11 cellular contexts compared by ENCODE assay signal in the genomic region with DNA sequence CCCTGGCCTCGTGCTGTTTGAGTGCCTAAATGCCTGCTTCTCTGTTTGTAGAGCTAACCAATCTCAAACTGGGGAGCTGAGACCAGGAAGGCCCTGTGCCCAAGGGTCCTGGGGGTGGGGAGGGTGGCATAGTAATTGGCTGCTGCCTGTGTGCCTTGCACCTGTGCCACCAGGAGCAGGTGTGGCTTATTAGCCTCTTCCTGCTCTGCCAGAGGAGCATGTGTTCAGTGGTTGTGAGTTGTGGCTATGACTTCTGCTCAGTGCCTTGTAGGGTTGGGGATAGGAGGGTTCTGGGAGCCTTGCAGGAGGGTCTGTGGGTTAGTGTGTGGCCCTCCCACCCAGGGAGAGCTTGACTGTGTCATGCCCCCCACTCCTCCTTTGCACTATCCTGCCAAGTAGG.
DNase-seq lines count a peak whose midpoint lies in the region; ATAC-seq, FAIRE-seq and TF ChIP-seq lines count a peak whose summit lies in the region.
"Had no signal": no experiment of that assay in that cellular context is flagged by ENCODE, and none has a peak within 500 bp of the region (broad histone marks: within the 10 kb centered on the region; RNA-seq: fewer than 3 reads in every experiment).

No MANE protein-coding gene starts in this region.

- H3K36me3 ChIP-seq in heart left ventricle: no peaks in the 10 kb centered on the region
- H3K36me3 ChIP-seq in ascending aorta: peaks cover 12 to 32% of the 10 kb centered on the region in 2 donors
- H3K36me3 ChIP-seq in naive thymus-derived CD4-positive, alpha-beta T cell (ENCODE audit: control insufficient read depth in 2 of 3, insufficient read depth in 3 of 3, low read length in 3 of 3): no peaks in the 10 kb centered on the region

- H3K4me3 Mint-ChIP-seq in naive thymus-derived CD4-positive, alpha-beta T cell: peak overlapping the region; percentile 50 to 76 (median 68)

- POLR2A ChIA-PET in naive thymus-derived CD4-positive, alpha-beta T cell (lab: Charles Lee): interaction anchor here (0.6 to 20.6 kb wide), 4 partner anchors 9 to 110 kb away, joined by 3 to 363 read pairs (median 12); no protein-coding TSS in a partner anchor

- TF ChIP-seq CTCF in heart left ventricle (IDR thresholded peaks at IDR 0.05): no peak
- no peak for TF ChIP-seq CTCF in ascending aorta (IDR thresholded peaks at IDR 0.05)
- TF ChIP-seq CTCF in lower leg skin (IDR thresholded peaks at IDR 0.05): no peak

- H3K36me3 Mint-ChIP-seq in naive thymus-derived CD4-positive, alpha-beta T cell: peaks cover 0 to 8% (median 0%) of the 10 kb centered on the region in 5 donors

- H3K9me3 ChIP-seq in heart left ventricle (no peaks in the 10 kb centered on the region), ascending aorta (no peaks in the 10 kb centered on the region)
- H3K9me3 ChIP-seq in naive thymus-derived CD4-positive, alpha-beta T cell (ENCODE audit: control insufficient read depth in 2 of 3, low read length in 3 of 3): no peaks in the 10 kb centered on the region

- peak overlapping the region; percentile 19 to 93 (median 82) for H3K27ac Mint-ChIP-seq in naive thymus-derived CD4-positive, alpha-beta T cell

- peaks cover 63 to 100% (median 97%) of the 10 kb centered on the region in 12 donors for H3K4me1 ChIP-seq in heart left ventricle
- peaks cover 72 to 96% of the 10 kb centered on the region in 2 donors for H3K4me1 ChIP-seq in ascending aorta
- H3K4me1 ChIP-seq in naive thymus-derived CD4-positive, alpha-beta T cell (ENCODE audit: control insufficient read depth in 2 of 2, insufficient read depth in 2 of 2, low read length in 2 of 2): peaks cover 77 to 99% of the 10 kb centered on the region in 2 donors

- intact Hi-C loops in heart left ventricle (cut with DNase I) (loop anchor here in 1 of 10 donors (5.0 kb wide), 1 partner anchor 106 kb away; no protein-coding TSS in a partner anchor), Right ventricle myocardium superior (cut with DNase I) (no loop called here), ascending aorta (cut with DNase I) (loop anchor here (5.0 kb wide), 1 partner anchor 36 kb away; no protein-coding TSS in a partner anchor), lower leg skin (cut with DNase I; ENCODE audit: low total_unique reads) (no loop called here)
- intact Hi-C loops in naive thymus-derived CD4-positive, alpha-beta T cell (cut with micrococcal nuclease): loop anchor here (1.0 to 10.0 kb wide), 2 partner anchors 8 to 394 kb away; a partner anchor contains a TSS

- H3K9me3 Mint-ChIP-seq in naive thymus-derived CD4-positive, alpha-beta T cell: no peaks in the 10 kb centered on the region

- WGBS in heart left ventricle, 4 donors: 56 to 64% (median 61%) methylated on average over 1 of the region's 1 CpG
- 67 to 71% methylated on average over 1 of the region's 1 CpG for WGBS in lower leg skin, 2 donors

- TF ChIP-seq POLR2A in heart left ventricle (IDR thresholded peaks at IDR 0.05): no peak
- no peak for TF ChIP-seq POLR2A in lower leg skin (IDR thresholded peaks at IDR 0.05)

- H3K27me3 Mint-ChIP-seq in naive thymus-derived CD4-positive, alpha-beta T cell: no peaks in the 10 kb centered on the region

- H3K27me3 ChIP-seq in heart left ventricle (no peaks in the 10 kb centered on the region), ascending aorta (no peaks in the 10 kb centered on the region)
- H3K27me3 ChIP-seq in naive thymus-derived CD4-positive, alpha-beta T cell (ENCODE audit: control insufficient read depth in 2 of 2, insufficient read depth in 2 of 2, low read length in 2 of 2): no peaks in the 10 kb centered on the region

- CTCF ChIA-PET in naive thymus-derived CD4-positive, alpha-beta T cell (lab: Charles Lee): interaction anchor here (0.5 to 2.8 kb wide), 6 partner anchors 8 to 38 kb away, joined by 3 to 14 read pairs (median 8); no protein-coding TSS in a partner anchor

- peaks cover 78 to 100% (median 100%) of the 10 kb centered on the region in 7 donors for H3K4me1 Mint-ChIP-seq in naive thymus-derived CD4-positive, alpha-beta T cell

- H3K4me3 ChIP-seq in heart left ventricle (no peak overlapping the region), ascending aorta (peak overlapping the region in 1 of 2 donors; percentile 1), lower leg skin (ENCODE audit: low read depth, poor library complexity, severe bottlenecking) (no peak overlapping the region)
- H3K4me3 ChIP-seq in naive thymus-derived CD4-positive, alpha-beta T cell (ENCODE audit: low read length): no peak overlapping the region

- DNase-seq in heart left ventricle: no peak
- DNase-seq in Right ventricle myocardium superior: no peak
- no peak for DNase-seq in ascending aorta (ENCODE audit: low spot score in 2 of 2)
- DNase-seq in naive thymus-derived CD4-positive, alpha-beta T cell: peak in 1 of 9 donors; percentile 25
- no peak for DNase-seq in urothelium cell line (ENCODE audit: low spot score)
- DNase-seq in lower leg skin (ENCODE audit: low spot score in 2 of 2): no peak
- DNase-seq in activated gamma-delta T cell (lab: John Stamatoyannopoulos, UW): no peak
- DNase-seq in NCI-H1105 (lab: John Stamatoyannopoulos, UW): no peak
- DNase-seq: activated T-cell treated with anti-CD3 and anti-CD28 coated beads for 4 hours; effector memory CD4-positive, alpha-beta T cell; NCI-H1694 had no signal

- H3K27ac ChIP-seq in heart left ventricle (peak overlapping the region; percentile 80 to 100 (median 98)), ascending aorta (peak overlapping the region; percentile 92 to 99)
- H3K27ac ChIP-seq in naive thymus-derived CD4-positive, alpha-beta T cell (ENCODE audit: low read depth, low read length): peak overlapping the region; percentile 6

- no peak for ATAC-seq in heart left ventricle
- ATAC-seq in Right ventricle myocardium superior (ENCODE audit: poor library complexity): no peak
- no peak for ATAC-seq in naive thymus-derived CD4-positive, alpha-beta T cell

- peak; percentile 42 for FAIRE-seq in urothelium cell line (lab: Jason Lieb, UNC)

Comparison
In these comparisons a context has a peak if more than half of its experiments do, and no peak if none do; other contexts are left out.
1. H3K27ac ChIP-seq: peak in every context shown above with its lines; median percentile 98 in heart left ventricle; 96 in ascending aorta; 6 in naive thymus-derived CD4-positive, alpha-beta T cell.
2. intact Hi-C loops: an anchor here in ascending aorta (5.0 kb wide) and naive thymus-derived CD4-positive, alpha-beta T cell (1.0 to 10.0 kb wide); none called in Right ventricle myocardium superior and lower leg skin.